Comparison of ENCODE assay signal across 22 cellular contexts in genomic region chr7:77838929-77839491, GRCh38. TPM values are rescaled to one million over a fixed set of nuclear protein-coding genes. Genes with fewer than 3 reads are reported as not detected.
DNase-seq lines count a peak whose midpoint lies in the region; ATAC-seq, FAIRE-seq and TF ChIP-seq lines count a peak whose summit lies in the region.
"Had no signal": no experiment of that assay in that cellular context is flagged by ENCODE, and none has a peak within 500 bp of the region (broad histone marks: within the 10 kb centered on the region; RNA-seq: fewer than 3 reads in every experiment).

No MANE protein-coding gene starts in this region.

- H3K36me3 ChIP-seq in GM12878 (ENCODE audit: control insufficient read depth in 2 of 2, insufficient read depth in 2 of 2, low read length in 1 of 2) = no peaks in the 10 kb centered on the region
- H3K36me3 ChIP-seq in skeletal muscle tissue (ENCODE audit: control insufficient read depth in 3 of 3, insufficient read depth in 3 of 3, low read length in 3 of 3) = no peaks in the 10 kb centered on the region
- H3K36me3 ChIP-seq: tibial artery had no signal

- no peak overlapping the region for H3K27ac ChIP-seq in GM12878 (ENCODE audit: control insufficient read depth, insufficient read depth)
- H3K27ac ChIP-seq in skeletal muscle tissue (ENCODE audit: low read depth, low read length) = peak overlapping the region; percentile 82
- H3K27ac ChIP-seq: body of pancreas, tibial artery had no signal

- in situ Hi-C loops in GM12878 (cut with MboI) = no loop called here

- H3K4me3 ChIP-seq in GM12878 (no peak overlapping the region), skeletal muscle tissue (ENCODE audit: low read length in 3 of 3) (peak overlapping the region; percentile 13 to 77 (median 47))
- H3K4me3 ChIP-seq: body of pancreas, tibial artery had no signal

- peaks cover 2% of the 10 kb centered on the region; the same call in 1 of the 3 replicates for H3K9me3 ChIP-seq in GM12878 (replicated peaks; ENCODE audit: control insufficient read depth, insufficient read depth, low read length)
- H3K9me3 ChIP-seq in skeletal muscle tissue (ENCODE audit: control insufficient read depth in 3 of 3, low read length in 3 of 3) = no peaks in the 10 kb centered on the region
- H3K9me3 ChIP-seq: body of pancreas, tibial artery had no signal

- POLR2A ChIA-PET in GM12878 (lab: Charles Lee) = no interaction called here

- H3K79me2 ChIP-seq in GM12878 (ENCODE audit: control insufficient read depth, insufficient read depth, low read length) = peaks cover 3% of the 10 kb centered on the region

- ATAC-seq in left ventricle myocardium superior (peak; percentile 50), Right ventricle myocardium inferior (no peak), GM12878 (peak; percentile 27; the same call in 2 of the 3 replicates), HG03571 (IDR thresholded peaks at IDR 0.05; ENCODE audit: unreplicated experiment) (no peak)
- ATAC-seq: body of pancreas; HepG2; naive thymus-derived CD8-positive, alpha-beta T cell; stimulated activated memory B cell treated with anti-CD40 and anti-IgM and Interleukin-4, amounts not matched to agents 10 μg/mL and 1 μg/mL and 100 μg/mL, for 72 hours had no signal

- H2AFZ ChIP-seq in GM12878 (ENCODE audit: control insufficient read depth, low read depth, low read length) = no peak overlapping the region

- no peaks in the 10 kb centered on the region for H3K27me3 ChIP-seq in GM12878 (replicated peaks in 1 of 2; ENCODE audit: control insufficient read depth in 2 of 2, insufficient read depth in 2 of 2, low read length in 1 of 2)
- no peaks in the 10 kb centered on the region for H3K27me3 ChIP-seq in skeletal muscle tissue (ENCODE audit: control insufficient read depth in 3 of 3, insufficient read depth in 3 of 3, low read length in 3 of 3)
- H3K27me3 ChIP-seq: body of pancreas, tibial artery had no signal

- H3K9ac ChIP-seq in GM12878 (ENCODE audit: control insufficient read depth, insufficient read depth, low read length) = no peak overlapping the region
- H3K9ac ChIP-seq in skeletal muscle tissue (ENCODE audit: low read depth in 1 of 3, low read length in 3 of 3) = peak overlapping the region; percentile 29 to 86 (median 34)

- no TSS peak for BruUV-seq in GM12878 (replicated peaks; lab: Mats Ljungman, UMichigan)

- no peaks in the 10 kb centered on the region for H3K4me1 ChIP-seq in GM12878 (ENCODE audit: control insufficient read depth, insufficient read depth, low read length)
- peaks cover 0 to 12% (median 11%) of the 10 kb centered on the region in 3 donors for H3K4me1 ChIP-seq in skeletal muscle tissue (ENCODE audit: control insufficient read depth in 3 of 3, insufficient read depth in 3 of 3, low read length in 3 of 3)

- SMC1A ChIA-PET in GM12878 (lab: Charles Lee; ENCODE audit: uncharacterized antibody, unreplicated experiment) = no interaction called here

- no peaks in the 10 kb centered on the region for H4K20me1 ChIP-seq in GM12878 (ENCODE audit: control insufficient read depth, insufficient read depth)

- no peak for TF ChIP-seq CTCF in GM12878 (IDR thresholded peaks at IDR 0.05 in 2 of 3, conservative IDR thresholded peaks at IDR 0.05 in 1 of 3; ENCODE audit: control insufficient read depth in 2 of 3, extremely low read depth in 1 of 3, insufficient read depth in 1 of 3, low read depth in 3 of 3, low read length in 3 of 3)

- H3K4me2 ChIP-seq in GM12878 (ENCODE audit: control insufficient read depth, insufficient read depth) = no peak overlapping the region

- no peak for TF ChIP-seq POLR2A in GM12878 (IDR thresholded peaks at IDR 0.05; ENCODE audit: low read depth, low read length)

- WGBS in GM12878 (ENCODE audit: insufficient coverage, insufficient replicate concordance, low lambda C conversion rate, missing lambda C conversion rate) = 49% methylated on average over 3 of the region's 3 CpGs

- no peak for TF ChIP-seq EP300 in GM12878 (IDR thresholded peaks at IDR 0.05; ENCODE audit: borderline replicate concordance in 1 of 2, control insufficient read depth in 1 of 2, low read depth in 2 of 2, low read length in 2 of 2)

- DNase-seq in left ventricle myocardium superior (no peak), Right ventricle myocardium inferior (ENCODE audit: missing footprints) (no peak), NCI-H146 treated with DMSO at 0.1 percent for 48 hours (lab: John Stamatoyannopoulos, UW; ENCODE audit: unreplicated experiment) (peak; percentile 44), GM12878 (ENCODE audit: low read depth, low spot score) (no peak), HUDEP-2 (lab: John Stamatoyannopoulos, UW; ENCODE audit: unreplicated experiment in 76 of 76) (no peak), cerebellar cortex (ENCODE audit: low spot score) (no peak)
- DNase-seq: activated CD4-positive, alpha-beta T cell treated with anti-CD3 and anti-CD28 coated beads, Interleukin-2, amount 10 ng/mL, durations not matched to agents 7 days and 5 days; body of pancreas; CD4-positive, alpha-beta T cell; DND-41; endodermal cell; mesenchymal stem cell; naive thymus-derived CD8-positive, alpha-beta T cell; NCI-H1694 treated with DMSO at 0.1 percent for 48 hours; NCI-H510A treated with DMSO at 0.1 percent for 48 hours; SIG-M5; T-helper 1 cell; tibial artery had no signal

- intact Hi-C loops in left ventricle myocardium superior (cut with micrococcal nuclease) (no loop called here), Right ventricle myocardium inferior (cut with DNase I) (loop anchor here (5.0 kb wide), 1 partner anchor 42 kb away; the partner anchor contains the start of genes PHTF2 and TMEM60), GM12878 (cut with micrococcal nuclease; ENCODE audit: unreplicated experiment) (no loop called here)

- no peak for TF ChIP-seq RAD21 in GM12878 (IDR thresholded peaks at IDR 0.05; ENCODE audit: insufficient read depth, low read depth, low read length)

- RAD21 ChIA-PET in GM12878 (lab: Charles Lee; ENCODE audit: unreplicated experiment) = no interaction called here

- CTCF ChIA-PET in GM12878 (lab: Yijun Ruan, JAX) = interaction anchor here (1.6 kb wide), 1 partner anchor 186 kb away, joined by 4 read pairs; no protein-coding TSS in a partner anchor

- FAIRE-seq in GM12878 (lab: Jason Lieb, UNC) = peak; percentile 31
- FAIRE-seq: HepG2 had no signal

TF ChIP-seq in GM12878, 131 proteins besides CTCF, POLR2A, EP300 and RAD21 (continues in another document):
- no peak for TF ChIP-seq HSF1 (IDR thresholded peaks at IDR 0.05; ENCODE audit: low read depth, low read length)

RNA-seq across cellular contexts. Expression of gene PHTF2, which starts 40.4 kb away (rescaled TPM):
- 22.3 TPM for total RNA-seq in left ventricle myocardium superior
- total RNA-seq in Right ventricle myocardium inferior = 21.5 TPM
- total RNA-seq in GM12878 (2013; cell fraction: nucleolus; rRNA removed) = 98.2 and 101 TPM in 2 replicates
- total RNA-seq in GM12878 (2014; rRNA removed) = 29.2 and 35.3 TPM in 2 replicates
- total RNA-seq in GM12878 (2014; rRNA removed; fragmentation: Illumina TruSeq; extraction: Trizol) = 35.1 and 35.7 TPM in 2 replicates
- total RNA-seq in GM12878 (2021) = 30.4 and 33.6 TPM in 2 replicates
- polyA plus RNA-seq in GM12878 (2011; ENCODE audit: low read depth) = 9.0 TPM
- polyA plus RNA-seq in GM12878 (2011; rRNA removed) = 41.8 and 69.0 TPM in 2 replicates
- polyA plus RNA-seq in GM12878 (2011; cell fraction: cytosol; rRNA removed) = 12.3 and 15.8 TPM in 2 replicates
- polyA plus RNA-seq in GM12878 (2011; cell fraction: nucleus; rRNA removed) = 32.1 and 34.3 TPM in 2 replicates
- 17.4 and 21.1 TPM in 2 replicates for polyA plus RNA-seq in GM12878 (2012)
- 40.3 and 50.4 TPM in 2 replicates for polyA plus RNA-seq in GM12878 (2014; fragmentation: Illumina TruSeq; extraction: Trizol)
- 10 to 100 TPM; 12.9 to 14.1 TPM for polyA plus RNA-seq in GM12878 (2014; fragmentation: Nextera tagmentation; extraction: Ambion mirVana)
- 22.0 and 23.8 TPM in 2 replicates for polyA plus RNA-seq in GM12878 (2014; rRNA removed)
- 10 to 100 TPM; 21.0 to 24.7 TPM for polyA plus RNA-seq in GM12878 (2016; fragmentation: Nextera tagmentation; extraction: Ambion mirVana)
- 32.5 and 41.2 TPM in 2 replicates for polyA minus RNA-seq in GM12878 (2011; rRNA and poly(A)+ RNA removed)
- 12.6 and 13.6 TPM in 2 replicates for polyA minus RNA-seq in GM12878 (2011; cell fraction: cytosol; rRNA and poly(A)+ RNA removed)
- 29.0 and 31.5 TPM in 2 replicates for polyA minus RNA-seq in GM12878 (2011; cell fraction: nucleus; rRNA and poly(A)+ RNA removed)
- 14.6 TPM for total RNA-seq in skeletal muscle tissue

RNA-seq across cellular contexts. Expression of gene TMEM60, which starts 40.8 kb away (rescaled TPM):
- total RNA-seq in left ventricle myocardium superior (8.1 TPM), Right ventricle myocardium inferior (8.0 TPM), GM12878 (2014; rRNA removed) (15.5 and 21.0 TPM in 2 replicates), GM12878 (2014; rRNA removed; fragmentation: Illumina TruSeq; extraction: Trizol) (20.1 and 21.3 TPM in 2 replicates), GM12878 (2021) (12.8 and 13.2 TPM in 2 replicates), skeletal muscle tissue (11.0 TPM)
- total RNA-seq in GM12878 (2013; cell fraction: nucleolus; rRNA removed) = 7.0 and 7.6 TPM in 2 replicates
- polyA plus RNA-seq in GM12878 (2011; ENCODE audit: low read depth) = 10.9 TPM
- polyA plus RNA-seq in GM12878 (2011; rRNA removed) (36.3 and 48.0 TPM in 2 replicates), GM12878 (2014; fragmentation: Illumina TruSeq; extraction: Trizol) (20.9 and 24.3 TPM in 2 replicates), GM12878 (2014; fragmentation: Nextera tagmentation; extraction: Ambion mirVana) (10 to 100 TPM; 75.6 to 94.2 TPM), GM12878 (2014; rRNA removed) (18.8 and 25.7 TPM in 2 replicates), GM12878 (2016; fragmentation: Nextera tagmentation; extraction: Ambion mirVana) (10 to 100 TPM; 34.8 to 36.0 TPM)
- polyA plus RNA-seq in GM12878 (2011; cell fraction: cytosol; rRNA removed) = 12.2 and 14.0 TPM in 2 replicates
- polyA plus RNA-seq in GM12878 (2011; cell fraction: nucleus; rRNA removed) = 9.8 and 12.7 TPM in 2 replicates
- polyA plus RNA-seq in GM12878 (2012) = 17.0 and 20.6 TPM in 2 replicates
- 11.5 and 11.6 TPM in 2 replicates for polyA minus RNA-seq in GM12878 (2011; rRNA and poly(A)+ RNA removed)
- 3.1 and 6.0 TPM in 2 replicates for polyA minus RNA-seq in GM12878 (2011; cell fraction: cytosol; rRNA and poly(A)+ RNA removed)
- 3.4 and 4.4 TPM in 2 replicates for polyA minus RNA-seq in GM12878 (2011; cell fraction: nucleus; rRNA and poly(A)+ RNA removed)

Comparison
In these comparisons a context has a peak if more than half of its experiments do, and no peak if none do; other contexts are left out.
1. ATAC-seq: peak in left ventricle myocardium superior (single experiment) and GM12878 (single experiment); none in Right ventricle myocardium inferior (single experiment) and HG03571 (single experiment).